ENCODE assay signal across 22 cellular contexts in genomic region chr11:122317337-122317736, GRCh38.
DNase-seq lines count a peak whose midpoint lies in the region; ATAC-seq and TF ChIP-seq lines count a peak whose summit lies in the region.
"Had no signal": no experiment of that assay in that cellular context is flagged by ENCODE, and none has a peak within 500 bp of the region (broad histone marks: within the 10 kb centered on the region; RNA-seq: fewer than 3 reads in every experiment).

No MANE protein-coding gene starts in this region.

- ATAC-seq in left ventricle myocardium superior: peak; percentile 48
- ATAC-seq in Right ventricle myocardium superior (ENCODE audit: poor library complexity): no peak
- ATAC-seq in body of pancreas: peak; percentile 40
- ATAC-seq in GM21367 (IDR thresholded peaks at IDR 0.05; ENCODE audit: unreplicated experiment): no peak
- no peak for ATAC-seq in stimulated activated naive CD8-positive, alpha-beta T cell treated with anti-CD3 and anti-CD28 coated beads, Interleukin-15, amount 100 ng/mL, for 72 hours
- ATAC-seq: gastrocnemius medialis; stimulated activated memory B cell treated with anti-CD40 and anti-IgM and Interleukin-4, amounts not matched to agents 10 μg/mL and 1 μg/mL and 100 μg/mL, for 72 hours had no signal

- H3K4me1 ChIP-seq in body of pancreas: no peaks in the 10 kb centered on the region
- H3K4me1 ChIP-seq in vagina: peaks cover 15% of the 10 kb centered on the region
- H3K4me1 ChIP-seq: gastrocnemius medialis, SJSA1 had no signal

- no peak overlapping the region for H3K27ac ChIP-seq in body of pancreas
- H3K27ac ChIP-seq in vagina: peak overlapping the region; percentile 24
- H3K27ac ChIP-seq: gastrocnemius medialis, ovary, SJSA1 had no signal

- H3K27me3 ChIP-seq in body of pancreas (no peaks in the 10 kb centered on the region), vagina (no peaks in the 10 kb centered on the region)
- H3K27me3 ChIP-seq: gastrocnemius medialis, ovary, SJSA1 had no signal

- no peaks in the 10 kb centered on the region for H3K9me3 ChIP-seq in body of pancreas
- H3K9me3 ChIP-seq in vagina: no peaks in the 10 kb centered on the region
- H3K9me3 ChIP-seq: gastrocnemius medialis, ovary, SJSA1 had no signal

- TF ChIP-seq CTCF in body of pancreas (IDR thresholded peaks at IDR 0.05): no peak
- TF ChIP-seq CTCF in vagina (IDR thresholded peaks at IDR 0.05): no peak

- no peaks in the 10 kb centered on the region for H3K4me1 Mint-ChIP-seq in stimulated activated naive CD8-positive, alpha-beta T cell treated with anti-CD3 and anti-CD28 coated beads, Interleukin-15, amount 100 ng/mL, for 72 hours
- H3K4me1 Mint-ChIP-seq: memory B cell; stimulated activated memory B cell treated with anti-CD40 and anti-IgM and Interleukin-4, amounts not matched to agents 10 μg/mL and 1 μg/mL and 100 μg/mL, for 72 hours had no signal

- no peak for TF ChIP-seq POLR2A in body of pancreas (IDR thresholded peaks at IDR 0.05)
- no peak for TF ChIP-seq POLR2A in vagina (IDR thresholded peaks at IDR 0.05)

- H3K27ac Mint-ChIP-seq in stimulated activated naive CD8-positive, alpha-beta T cell treated with anti-CD3 and anti-CD28 coated beads, Interleukin-15, amount 100 ng/mL, for 72 hours: no peak overlapping the region
- H3K27ac Mint-ChIP-seq: memory B cell; stimulated activated memory B cell treated with anti-CD40 and anti-IgM and Interleukin-4, amounts not matched to agents 10 μg/mL and 1 μg/mL and 100 μg/mL, for 72 hours had no signal

- intact Hi-C loops in left ventricle myocardium superior (cut with micrococcal nuclease): no loop called here
- intact Hi-C loops in Right ventricle myocardium superior (cut with DNase I): no loop called here
- intact Hi-C loops in body of pancreas (cut with DNase I): no loop called here
- intact Hi-C loops in vagina (cut with DNase I): no loop called here

- DNase-seq in left ventricle myocardium superior (no peak), Right ventricle myocardium superior (no peak), body of pancreas (peak in 1 of 4 donors; percentile 25), left kidney (ENCODE audit: low read depth, low spot score) (peak; percentile 87), vagina (ENCODE audit: extremely low spot score in 2 of 2) (no peak)
- no peak for DNase-seq in stimulated activated CD4-positive, alpha-beta T cell treated with anti-CD3 and anti-CD28 coated beads, Interleukin-2, amount 100 ng/mL, for 24 hours
- DNase-seq in stimulated activated naive CD8-positive, alpha-beta T cell treated with anti-CD3 and anti-CD28 coated beads, Interleukin-15, amount 100 ng/mL, for 72 hours: no peak
- DNase-seq: 8988T; activated CD4-positive, alpha-beta T cell treated with anti-CD3 and anti-CD28 coated beads for 48 hours; activated naive CD4-positive, alpha-beta T cell treated with anti-CD3 and anti-CD28 coated beads, Interleukin-2, amount 50 U/mL, for 16 hours; activated T-cell treated with anti-CD3 and anti-CD28 coated beads for 4 hours; cerebellar nuclear complex; gastrocnemius medialis; GDM1; NCI-H1436 treated with DMSO at 0.1 percent for 48 hours; NCI-H510A treated with DMSO at 0.1 percent for 48 hours; ovary had no signal

- H3K4me3 ChIP-seq in body of pancreas (no peak overlapping the region), vagina (no peak overlapping the region)
- H3K4me3 ChIP-seq: gastrocnemius medialis, ovary, SJSA1, smooth muscle cell had no signal

- no peaks in the 10 kb centered on the region for H3K9me3 Mint-ChIP-seq in stimulated activated naive CD8-positive, alpha-beta T cell treated with anti-CD3 and anti-CD28 coated beads, Interleukin-15, amount 100 ng/mL, for 72 hours
- H3K9me3 Mint-ChIP-seq: memory B cell; stimulated activated memory B cell treated with anti-CD40 and anti-IgM and Interleukin-4, amounts not matched to agents 10 μg/mL and 1 μg/mL and 100 μg/mL, for 72 hours had no signal

- no peak overlapping the region for H3K4me3 Mint-ChIP-seq in stimulated activated naive CD8-positive, alpha-beta T cell treated with anti-CD3 and anti-CD28 coated beads, Interleukin-15, amount 100 ng/mL, for 72 hours
- H3K4me3 Mint-ChIP-seq: memory B cell; stimulated activated memory B cell treated with anti-CD40 and anti-IgM and Interleukin-4, amounts not matched to agents 10 μg/mL and 1 μg/mL and 100 μg/mL, for 72 hours had no signal

- peaks cover 13% of the 10 kb centered on the region for H3K27me3 Mint-ChIP-seq in stimulated activated naive CD8-positive, alpha-beta T cell treated with anti-CD3 and anti-CD28 coated beads, Interleukin-15, amount 100 ng/mL, for 72 hours
- H3K27me3 Mint-ChIP-seq: stimulated activated memory B cell treated with anti-CD40 and anti-IgM and Interleukin-4, amounts not matched to agents 10 μg/mL and 1 μg/mL and 100 μg/mL, for 72 hours had no signal

- H3K36me3 ChIP-seq in body of pancreas (replicated peaks in 1 of 2; ENCODE audit: insufficient read depth in 1 of 2, low read depth in 2 of 2): no peaks in the 10 kb centered on the region
- no peaks in the 10 kb centered on the region for H3K36me3 ChIP-seq in vagina
- H3K36me3 ChIP-seq: gastrocnemius medialis, ovary, SJSA1 had no signal

Comparison
In these comparisons a context has a peak if more than half of its experiments do, and no peak if none do; other contexts are left out.
1. ATAC-seq: peak in left ventricle myocardium superior (single experiment) and body of pancreas (single experiment); none in Right ventricle myocardium superior (single experiment), GM21367 (single experiment) and stimulated activated naive CD8-positive, alpha-beta T cell treated with anti-CD3 and anti-CD28 coated beads, Interleukin-15, amount 100 ng/mL, for 72 hours (single experiment).